8 cellular contexts compared by ENCODE assay signal in genomic region chr1:91499904-91500755, GRCh38. TPM values are rescaled to one million over a fixed set of nuclear protein-coding genes. Genes with fewer than 3 reads are reported as not detected.
DNase-seq lines count a peak whose midpoint lies in the region; ATAC-seq and TF ChIP-seq lines count a peak whose summit lies in the region.

No MANE protein-coding gene starts in this region.

- WGBS in neuronal stem cell (ENCODE audit: extremely low coverage in 2 of 2, insufficient read length in 2 of 2, insufficient replicate concordance in 1 of 2), 2 donors, result no CpG with 5 or more reads among the region's 14 CpGs

- H3K4me2 ChIP-seq in neuronal stem cell (ENCODE audit: insufficient read depth, low read length, poor library complexity, severe bottlenecking), result peak overlapping the region; percentile 65

- H3K27me3 Mint-ChIP-seq in Calu3 (ENCODE audit: unreplicated experiment), result no peaks in the 10 kb centered on the region
- no peaks in the 10 kb centered on the region for H3K27me3 Mint-ChIP-seq in activated T-cell treated with anti-CD3 and anti-CD28 coated beads, Interleukin-2, amount 50 U/mL, for 24 hours

- no peak overlapping the region for H2BK120ac ChIP-seq in neuronal stem cell (ENCODE audit: low read depth, low read length)

- peak overlapping the region; percentile 55 to 83 for H3K27ac ChIP-seq in coronary artery
- H3K27ac ChIP-seq in neuronal stem cell (replicated peaks; ENCODE audit: low read length), result peak overlapping the region; percentile 43

- peak overlapping the region; percentile 47 for H3K23ac ChIP-seq in neuronal stem cell (ENCODE audit: low read depth, low read length, poor library complexity)

- peaks cover 5 to 11% of the 10 kb centered on the region in 2 donors for H3K4me1 ChIP-seq in neuronal stem cell (ENCODE audit: control insufficient read depth in 2 of 2, insufficient read depth in 1 of 2, low read depth in 1 of 2, low read length in 2 of 2)

- no peak overlapping the region for H4K8ac ChIP-seq in neuronal stem cell (ENCODE audit: low read depth, low read length)

- no peak overlapping the region for H3K14ac ChIP-seq in neuronal stem cell (ENCODE audit: low read length)

- H3K9me3 ChIP-seq in MG63 (no peaks in the 10 kb centered on the region), neuronal stem cell (replicated peaks in 1 of 2; ENCODE audit: control insufficient read depth in 2 of 2, insufficient read depth in 1 of 2, low read depth in 1 of 2, low read length in 2 of 2) (no peaks in the 10 kb centered on the region)

- H2AFZ ChIP-seq in neuronal stem cell (ENCODE audit: low read length), result peak overlapping the region; percentile 94

- peak overlapping the region; percentile 32 for H3K18ac ChIP-seq in neuronal stem cell (ENCODE audit: low read length)

- peaks cover 18% of the 10 kb centered on the region for H3K4me1 Mint-ChIP-seq in Calu3 (ENCODE audit: low read depth, unreplicated experiment)
- H3K4me1 Mint-ChIP-seq in activated T-cell treated with anti-CD3 and anti-CD28 coated beads, Interleukin-2, amount 50 U/mL, for 24 hours (ENCODE audit: low read depth), result peaks cover 21% of the 10 kb centered on the region

- H3K27me3 ChIP-seq in MG63, result no peaks in the 10 kb centered on the region
- H3K27me3 ChIP-seq in neuronal stem cell (ENCODE audit: control insufficient read depth in 3 of 3, insufficient read depth in 3 of 3, low read depth in 1 of 3, low read length in 3 of 3), result no peaks in the 10 kb centered on the region

- no peak overlapping the region for H3K4me3 Mint-ChIP-seq in Calu3 (ENCODE audit: low read depth, unreplicated experiment)
- H3K4me3 Mint-ChIP-seq in activated T-cell treated with anti-CD3 and anti-CD28 coated beads, Interleukin-2, amount 50 U/mL, for 24 hours, result no peak overlapping the region

- no peak overlapping the region for H2BK5ac ChIP-seq in neuronal stem cell (ENCODE audit: low read length)

- no peak overlapping the region for H3K27ac Mint-ChIP-seq in Calu3 (ENCODE audit: unreplicated experiment)
- H3K27ac Mint-ChIP-seq in activated T-cell treated with anti-CD3 and anti-CD28 coated beads, Interleukin-2, amount 50 U/mL, for 24 hours, result no peak overlapping the region

- H3K36me3 Mint-ChIP-seq in Calu3 (ENCODE audit: insufficient read depth, unreplicated experiment), result peaks cover 4% of the 10 kb centered on the region
- H3K36me3 Mint-ChIP-seq in activated T-cell treated with anti-CD3 and anti-CD28 coated beads, Interleukin-2, amount 50 U/mL, for 24 hours (ENCODE audit: low read depth), result peaks cover 12% of the 10 kb centered on the region

- DNase-seq in MG63, result no peak
- no peak for DNase-seq in coronary artery (ENCODE audit: low spot score)
- no peak for DNase-seq in neuronal stem cell (ENCODE audit: low spot score)
- no peak for DNase-seq in Calu3
- no peak for DNase-seq in ureter (ENCODE audit: low spot score)
- DNase-seq in activated T-cell treated with anti-CD3 and anti-CD28 coated beads, Interleukin-2, amount 50 U/mL, for 24 hours, result no peak

- TF ChIP-seq CTCF in GM12875 (IDR thresholded peaks at IDR 0.05; ENCODE audit: borderline replicate concordance, insufficient read depth, low read depth, low read length) (no peak), coronary artery (IDR thresholded peaks at IDR 0.05) (no peak), Calu3 (IDR thresholded peaks at IDR 0.05; ENCODE audit: unreplicated experiment) (no peak)

- ATAC-seq in GM21825 (IDR thresholded peaks at IDR 0.05; ENCODE audit: unreplicated experiment), result peak; percentile 4

- no peak overlapping the region for H4K91ac ChIP-seq in neuronal stem cell (ENCODE audit: low read depth, low read length, poor library complexity)

- no peaks in the 10 kb centered on the region for H3K79me1 ChIP-seq in neuronal stem cell (ENCODE audit: low read depth, low read length)

- no peaks in the 10 kb centered on the region for H3K9me3 Mint-ChIP-seq in Calu3 (ENCODE audit: low read depth, unreplicated experiment)
- H3K9me3 Mint-ChIP-seq in activated T-cell treated with anti-CD3 and anti-CD28 coated beads, Interleukin-2, amount 50 U/mL, for 24 hours, result no peaks in the 10 kb centered on the region

- peak overlapping the region; percentile 88 for H3K4me3 ChIP-seq in GM12875 (ENCODE audit: low read depth, low read length)
- peak overlapping the region; percentile 76 for H3K4me3 ChIP-seq in MG63
- H3K4me3 ChIP-seq in coronary artery, result peak overlapping the region; percentile 83
- peak overlapping the region; percentile 65 to 69 for H3K4me3 ChIP-seq in neuronal stem cell (ENCODE audit: low read length in 2 of 2)

- H3K36me3 ChIP-seq in MG63 (peaks cover 3% of the 10 kb centered on the region; the same call in 1 of the 2 replicates), neuronal stem cell (replicated peaks in 1 of 2; ENCODE audit: control insufficient read depth in 2 of 2, insufficient read depth in 2 of 2, low read length in 2 of 2) (peaks cover 0 to 23% of the 10 kb centered on the region in 2 donors)

- CTCF ChIA-PET in Calu3 (lab: Charles Lee), result interaction anchor here (1.0 to 1.8 kb wide), 4 partner anchors 94 to 441 kb away, joined by 3 to 7 read pairs (median 4); no protein-coding TSS in a partner anchor

- H2AK5ac ChIP-seq in neuronal stem cell (ENCODE audit: low read depth, low read length), result no peak overlapping the region

- H2BK12ac ChIP-seq in neuronal stem cell (ENCODE audit: low read length), result no peak overlapping the region

- intact Hi-C loops in Calu3 (cut with micrococcal nuclease; ENCODE audit: unreplicated experiment), result loop anchor here (5.0 kb wide), 3 partner anchors 58 to 333 kb away; no protein-coding TSS in a partner anchor

- H3K4ac ChIP-seq in neuronal stem cell (ENCODE audit: low read length), result no peak overlapping the region

- BruUV-seq in Calu3 (replicated peaks; lab: Mats Ljungman, UMichigan), result no TSS peak

- no peak overlapping the region for H2BK15ac ChIP-seq in neuronal stem cell (ENCODE audit: low read length)

- H3K9ac ChIP-seq in neuronal stem cell (ENCODE audit: low read depth, low read length, poor library complexity), result no peak overlapping the region

RNA-seq across cellular contexts. Expression of gene CDC7, which starts 0.5 kb away (rescaled TPM):
- 15.9 and 16.1 TPM in 2 replicates for total RNA-seq in MG63 (2014; rRNA removed; shearing (Covaris generic); ENCODE audit: low replicate concordance)
- 39.2 TPM for polyA plus RNA-seq in neuronal stem cell (2013, experiment 1 of 2)
- 39.1 TPM for polyA plus RNA-seq in neuronal stem cell (2013, experiment 2 of 2)
- total RNA-seq in Calu3 (2022) (15.6 and 16.0 TPM in 2 replicates), ureter (4.9 TPM)
